ENCODE assay signal across 1 cellular context in the genomic region with DNA sequence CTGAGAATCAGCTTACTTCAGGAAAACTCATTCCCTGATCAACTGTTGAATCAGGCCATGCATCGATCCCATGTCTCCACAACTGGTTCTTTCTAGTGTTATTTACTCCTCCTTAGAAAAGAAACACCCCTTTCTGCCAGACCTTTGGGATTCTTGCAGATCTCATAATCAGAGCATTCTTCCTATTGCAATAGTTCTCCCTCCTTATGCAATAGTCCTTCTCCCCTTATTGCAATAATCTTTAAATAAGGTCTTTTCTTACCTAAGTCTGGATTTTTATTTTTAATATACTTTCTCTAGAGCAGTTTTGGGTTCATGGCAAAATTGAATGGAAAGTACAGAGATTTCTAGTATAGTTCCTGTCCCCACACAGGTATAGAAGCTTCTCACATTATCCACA.
TF ChIP-seq lines count a peak whose summit lies in the region.

No MANE protein-coding gene starts in this region.

TF ChIP-seq in K562, 482 proteins besides CTCF, POLR2A, EP300 and RAD21 (continued from another document):
- TF ChIP-seq, protein P1, sequence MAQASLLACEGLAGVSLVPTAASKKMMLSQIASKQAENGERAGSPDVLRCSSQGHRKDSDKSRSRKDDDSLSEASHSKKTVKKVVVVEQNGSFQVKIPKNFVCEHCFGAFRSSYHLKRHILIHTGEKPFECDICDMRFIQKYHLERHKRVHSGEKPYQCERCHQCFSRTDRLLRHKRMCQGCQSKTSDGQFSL (CRISPR knock-in tag; IDR thresholded peaks at IDR 0.05): no peak
- TF ChIP-seq, protein P1 (tag; IDR thresholded peaks at IDR 0.05): no peak
- TF ChIP-seq, protein P2, sequence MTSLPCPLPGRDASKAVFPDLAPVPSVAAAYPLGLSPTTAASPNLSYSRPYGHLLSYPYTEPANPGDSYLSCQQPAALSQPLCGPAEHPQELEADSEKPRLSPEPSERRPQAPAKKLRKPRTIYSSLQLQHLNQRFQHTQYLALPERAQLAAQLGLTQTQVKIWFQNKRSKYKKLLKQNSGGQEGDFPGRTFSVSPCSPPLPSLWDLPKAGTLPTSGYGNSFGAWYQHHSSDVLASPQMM (CRISPR knock-in tag; IDR thresholded peaks at IDR 0.05): no peak
- TF ChIP-seq, protein P3, sequence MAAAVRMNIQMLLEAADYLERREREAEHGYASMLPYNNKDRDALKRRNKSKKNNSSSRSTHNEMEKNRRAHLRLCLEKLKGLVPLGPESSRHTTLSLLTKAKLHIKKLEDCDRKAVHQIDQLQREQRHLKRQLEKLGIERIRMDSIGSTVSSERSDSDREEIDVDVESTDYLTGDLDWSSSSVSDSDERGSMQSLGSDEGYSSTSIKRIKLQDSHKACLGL (CRISPR knock-in tag; IDR thresholded peaks at IDR 0.05; ENCODE audit: borderline replicate concordance, poor library complexity, severe bottlenecking): no peak
- TF ChIP-seq, protein P4, sequence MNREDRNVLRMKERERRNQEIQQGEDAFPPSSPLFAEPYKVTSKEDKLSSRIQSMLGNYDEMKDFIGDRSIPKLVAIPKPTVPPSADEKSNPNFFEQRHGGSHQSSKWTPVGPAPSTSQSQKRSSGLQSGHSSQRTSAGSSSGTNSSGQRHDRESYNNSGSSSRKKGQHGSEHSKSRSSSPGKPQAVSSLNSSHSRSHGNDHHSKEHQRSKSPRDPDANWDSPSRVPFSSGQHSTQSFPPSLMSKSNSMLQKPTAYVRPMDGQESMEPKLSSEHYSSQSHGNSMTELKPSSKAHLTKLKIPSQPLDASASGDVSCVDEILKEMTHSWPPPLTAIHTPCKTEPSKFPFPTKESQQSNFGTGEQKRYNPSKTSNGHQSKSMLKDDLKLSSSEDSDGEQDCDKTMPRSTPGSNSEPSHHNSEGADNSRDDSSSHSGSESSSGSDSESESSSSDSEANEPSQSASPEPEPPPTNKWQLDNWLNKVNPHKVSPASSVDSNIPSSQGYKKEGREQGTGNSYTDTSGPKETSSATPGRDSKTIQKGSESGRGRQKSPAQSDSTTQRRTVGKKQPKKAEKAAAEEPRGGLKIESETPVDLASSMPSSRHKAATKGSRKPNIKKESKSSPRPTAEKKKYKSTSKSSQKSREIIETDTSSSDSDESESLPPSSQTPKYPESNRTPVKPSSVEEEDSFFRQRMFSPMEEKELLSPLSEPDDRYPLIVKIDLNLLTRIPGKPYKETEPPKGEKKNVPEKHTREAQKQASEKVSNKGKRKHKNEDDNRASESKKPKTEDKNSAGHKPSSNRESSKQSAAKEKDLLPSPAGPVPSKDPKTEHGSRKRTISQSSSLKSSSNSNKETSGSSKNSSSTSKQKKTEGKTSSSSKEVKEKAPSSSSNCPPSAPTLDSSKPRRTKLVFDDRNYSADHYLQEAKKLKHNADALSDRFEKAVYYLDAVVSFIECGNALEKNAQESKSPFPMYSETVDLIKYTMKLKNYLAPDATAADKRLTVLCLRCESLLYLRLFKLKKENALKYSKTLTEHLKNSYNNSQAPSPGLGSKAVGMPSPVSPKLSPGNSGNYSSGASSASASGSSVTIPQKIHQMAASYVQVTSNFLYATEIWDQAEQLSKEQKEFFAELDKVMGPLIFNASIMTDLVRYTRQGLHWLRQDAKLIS (CRISPR knock-in tag; IDR thresholded peaks at IDR 0.05): no peak
